19 cellular contexts compared by ENCODE assay signal in genomic region chr4:26196567-26196966, GRCh38.
DNase-seq lines count a peak whose midpoint lies in the region; ATAC-seq, FAIRE-seq and TF ChIP-seq lines count a peak whose summit lies in the region.
"Had no signal": no experiment of that assay in that cellular context is flagged by ENCODE, and none has a peak within 500 bp of the region (broad histone marks: within the 10 kb centered on the region; RNA-seq: fewer than 3 reads in every experiment).

No MANE protein-coding gene starts in this region.

- CTCF ChIA-PET in Panc1 (lab: Charles Lee): no interaction called here

- peaks cover 11% of the 10 kb centered on the region for H3K27me3 Mint-ChIP-seq in activated T-cell treated with anti-CD3 and anti-CD28 coated beads, Interleukin-2, amount 50 U/mL, for 72 hours (ENCODE audit: low read depth)
- H3K27me3 Mint-ChIP-seq in activated naive CD8-positive, alpha-beta T cell treated with anti-CD3 and anti-CD28 coated beads for 36 hours: peaks cover 4% of the 10 kb centered on the region

- H3K27me3 ChIP-seq in Panc1 (ENCODE audit: control insufficient read depth, insufficient read depth, low read length) (no peaks in the 10 kb centered on the region), right cardiac atrium (ENCODE audit: control insufficient read depth, insufficient read depth) (no peaks in the 10 kb centered on the region)
- H3K27me3 ChIP-seq: uterus had no signal

- no peak for FAIRE-seq in HTR-8/SVneo (lab: Jason Lieb, UNC)
- FAIRE-seq: small intestine had no signal

- no peaks in the 10 kb centered on the region for H3K9me3 Mint-ChIP-seq in activated T-cell treated with anti-CD3 and anti-CD28 coated beads, Interleukin-2, amount 50 U/mL, for 72 hours
- H3K9me3 Mint-ChIP-seq in activated naive CD8-positive, alpha-beta T cell treated with anti-CD3 and anti-CD28 coated beads for 36 hours: peaks cover 4% of the 10 kb centered on the region
- no peaks in the 10 kb centered on the region for H3K9me3 Mint-ChIP-seq in stimulated activated effector memory CD8-positive, alpha-beta T cell treated with anti-CD3 and anti-CD28 coated beads, Interleukin-12 subunit alpha, Interleukin-12 subunit beta, amount 100 ng/mL, for 72 hours
- H3K9me3 Mint-ChIP-seq: neural crest cell had no signal

- no peaks in the 10 kb centered on the region for H3K9me3 ChIP-seq in Panc1 (ENCODE audit: control insufficient read depth, insufficient read depth, low read depth, low read length)
- no peaks in the 10 kb centered on the region for H3K9me3 ChIP-seq in right cardiac atrium (ENCODE audit: control insufficient read depth, low read length)
- H3K9me3 ChIP-seq: prostate gland, uterus had no signal

- H3K4me1 ChIP-seq in Panc1 (ENCODE audit: control insufficient read depth, insufficient read depth, low read length): peaks cover 8% of the 10 kb centered on the region
- no peaks in the 10 kb centered on the region for H3K4me1 ChIP-seq in right cardiac atrium (ENCODE audit: control insufficient read depth, insufficient read depth, low read length)
- H3K4me1 ChIP-seq: prostate gland, uterus had no signal

- POLR2A ChIA-PET in Panc1 (lab: Charles Lee): no interaction called here

- intact Hi-C loops in Panc1 (cut with micrococcal nuclease; ENCODE audit: unreplicated experiment): no loop called here
- intact Hi-C loops in right cardiac atrium (cut with DNase I): no loop called here

- peak overlapping the region; percentile 96 for H3K27ac Mint-ChIP-seq in activated T-cell treated with anti-CD3 and anti-CD28 coated beads, Interleukin-2, amount 50 U/mL, for 72 hours
- peak overlapping the region; percentile 95 for H3K27ac Mint-ChIP-seq in activated naive CD8-positive, alpha-beta T cell treated with anti-CD3 and anti-CD28 coated beads for 36 hours
- H3K27ac Mint-ChIP-seq in stimulated activated effector memory CD8-positive, alpha-beta T cell treated with anti-CD3 and anti-CD28 coated beads, Interleukin-12 subunit alpha, Interleukin-12 subunit beta, amount 100 ng/mL, for 72 hours: peak overlapping the region; percentile 86

- H3K4me3 ChIP-seq in Panc1 (ENCODE audit: low read depth in 2 of 2, low read length in 2 of 2) (no peak overlapping the region), right cardiac atrium (ENCODE audit: low read length) (no peak overlapping the region)
- H3K4me3 ChIP-seq: GM12878, prostate gland, uterus had no signal

- no peak for ATAC-seq in activated T-cell treated with anti-CD3 and anti-CD28 coated beads, Interleukin-2, amount 50 U/mL, for 72 hours (replicated peaks in 1 of 2)
- ATAC-seq in Panc1: no peak
- ATAC-seq in stimulated activated effector memory CD8-positive, alpha-beta T cell treated with anti-CD3 and anti-CD28 coated beads, Interleukin-12 subunit alpha, Interleukin-12 subunit beta, amount 100 ng/mL, for 72 hours: no peak
- ATAC-seq in right cardiac atrium: no peak

- H3K4me1 Mint-ChIP-seq in activated T-cell treated with anti-CD3 and anti-CD28 coated beads, Interleukin-2, amount 50 U/mL, for 72 hours (ENCODE audit: low read depth): peaks cover 80% of the 10 kb centered on the region
- H3K4me1 Mint-ChIP-seq in activated naive CD8-positive, alpha-beta T cell treated with anti-CD3 and anti-CD28 coated beads for 36 hours: peaks cover 65% of the 10 kb centered on the region
- peaks cover 62% of the 10 kb centered on the region for H3K4me1 Mint-ChIP-seq in stimulated activated effector memory CD8-positive, alpha-beta T cell treated with anti-CD3 and anti-CD28 coated beads, Interleukin-12 subunit alpha, Interleukin-12 subunit beta, amount 100 ng/mL, for 72 hours
- H3K4me1 Mint-ChIP-seq: neural crest cell had no signal

- peak overlapping the region; percentile 67 to 79 for H3K4me3 Mint-ChIP-seq in activated T-cell treated with anti-CD3 and anti-CD28 coated beads, Interleukin-2, amount 50 U/mL, for 72 hours
- no peak overlapping the region for H3K4me3 Mint-ChIP-seq in activated naive CD8-positive, alpha-beta T cell treated with anti-CD3 and anti-CD28 coated beads for 36 hours
- H3K4me3 Mint-ChIP-seq in stimulated activated effector memory CD8-positive, alpha-beta T cell treated with anti-CD3 and anti-CD28 coated beads, Interleukin-12 subunit alpha, Interleukin-12 subunit beta, amount 100 ng/mL, for 72 hours: peak overlapping the region; percentile 46
- H3K4me3 Mint-ChIP-seq: neural crest cell had no signal

- in situ Hi-C loops in Panc1 (cut with HindIII; ENCODE audit: low pct_unique_long_range_greater_than_20kb, low sequenced_read_pairs): no loop called here

- no peak for DNase-seq in activated T-cell treated with anti-CD3 and anti-CD28 coated beads, Interleukin-2, amount 50 U/mL, for 72 hours
- no peak for DNase-seq in activated T-cell treated with anti-CD3 and anti-CD28 coated beads, Interleukin-2, amount 50 U/mL, for 48 hours
- DNase-seq in Panc1 (ENCODE audit: low read depth, low spot score) (no peak), HTR-8/SVneo (ENCODE audit: insufficient read length, low spot score) (no peak), right cardiac atrium (no peak), NCI-H526 treated with DMSO at 0.1 percent for 48 hours (lab: John Stamatoyannopoulos, UW) (no peak)
- no peak for DNase-seq in activated naive CD8-positive, alpha-beta T cell treated with anti-CD3 and anti-CD28 coated beads for 36 hours
- no peak for DNase-seq in stimulated activated effector memory CD8-positive, alpha-beta T cell treated with anti-CD3 and anti-CD28 coated beads, Interleukin-12 subunit alpha, Interleukin-12 subunit beta, amount 100 ng/mL, for 72 hours (ENCODE audit: low spot score in 2 of 2)
- DNase-seq: activated CD4-positive, alpha-beta T cell treated with anti-CD3 and anti-CD28 coated beads, Interleukin-2, amount 50 U/mL, for 4 hours; anterior cingulate cortex; DMS53; NCI-H1436 treated with DMSO at 0.1 percent for 48 hours; NCI-H748 treated with DMSO at 0.1 percent for 48 hours; small intestine; stimulated activated CD4-positive, alpha-beta T cell treated with anti-CD3 and anti-CD28 coated beads, Interleukin-4, amount 100 ng/mL, for 1 hour; uterus had no signal

- 79% methylated on average over 5 of the region's 5 CpGs for WGBS in right cardiac atrium

- H3K36me3 Mint-ChIP-seq in activated T-cell treated with anti-CD3 and anti-CD28 coated beads, Interleukin-2, amount 50 U/mL, for 72 hours (ENCODE audit: insufficient read depth in 2 of 2): no peaks in the 10 kb centered on the region
- H3K36me3 Mint-ChIP-seq in activated naive CD8-positive, alpha-beta T cell treated with anti-CD3 and anti-CD28 coated beads for 36 hours: peaks cover 3% of the 10 kb centered on the region
- H3K36me3 Mint-ChIP-seq in stimulated activated effector memory CD8-positive, alpha-beta T cell treated with anti-CD3 and anti-CD28 coated beads, Interleukin-12 subunit alpha, Interleukin-12 subunit beta, amount 100 ng/mL, for 72 hours: peaks cover 10% of the 10 kb centered on the region

- no TSS peak for BruUV-seq in Panc1 (replicated peaks; lab: Mats Ljungman, UMichigan)

- H3K27ac ChIP-seq in Panc1 (ENCODE audit: low read length): peak overlapping the region; percentile 60
- no peak overlapping the region for H3K27ac ChIP-seq in right cardiac atrium (ENCODE audit: low read length)
- H3K27ac ChIP-seq: prostate gland, uterus had no signal

- no peaks in the 10 kb centered on the region for H3K36me3 ChIP-seq in Panc1 (ENCODE audit: control insufficient read depth, insufficient read depth, low read length)
- H3K36me3 ChIP-seq: prostate gland, uterus had no signal

- TF ChIP-seq CTCF in Panc1 (IDR thresholded peaks at IDR 0.05): no peak
